In the genomic region with DNA sequence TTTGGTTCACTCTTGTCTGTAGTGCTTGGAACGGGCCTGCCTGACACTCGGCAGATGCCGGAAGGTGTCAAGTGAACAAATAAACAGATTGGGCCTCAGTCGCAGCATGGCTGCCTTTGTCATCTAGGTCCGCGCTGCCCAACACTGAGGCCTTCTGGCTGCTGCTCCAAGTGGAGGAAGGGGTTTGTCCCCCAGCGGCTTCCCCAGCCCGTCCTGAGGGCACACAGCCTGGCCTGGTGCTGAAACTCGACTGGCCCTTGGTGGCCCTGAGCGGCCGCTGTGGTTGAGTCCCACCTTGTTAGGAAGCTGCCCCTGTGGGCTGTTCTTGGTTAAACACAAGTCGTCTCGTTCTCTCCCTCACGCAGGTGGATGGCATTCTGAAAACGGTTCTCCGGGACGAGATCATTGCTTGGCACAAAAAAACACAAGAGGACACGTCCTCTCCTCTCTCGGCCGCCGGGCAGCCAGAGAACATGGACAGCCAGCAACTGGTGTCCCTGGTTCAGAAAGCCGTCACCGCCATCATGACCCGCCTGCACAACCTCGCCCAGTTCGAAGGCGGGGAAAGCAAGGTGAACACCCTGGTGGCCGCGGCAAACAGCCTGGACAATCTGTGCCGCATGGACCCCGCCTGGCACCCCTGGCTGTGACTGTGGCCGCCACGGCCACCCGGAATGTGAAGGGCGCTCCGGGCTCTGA, we compare ENCODE assay signal across 15 cellular contexts.
"Had no signal": no experiment of that assay in that cellular context is flagged by ENCODE, and none has a peak within 500 bp of the region (broad histone marks: within the 10 kb centered on the region; RNA-seq: fewer than 3 reads in every experiment).

No MANE protein-coding gene starts in this region.

- H3K27me3 Mint-ChIP-seq: activated CD4-positive, alpha-beta T cell treated with anti-CD3 and anti-CD28 coated beads, Interleukin-2, amount 10 ng/mL, durations not matched to agents 7 days and 5 days had no signal

- H3K9me3 ChIP-seq: ovary, transverse colon had no signal

- H3K27ac ChIP-seq: brain microvascular endothelial cell, ovary, SK-N-MC, transverse colon had no signal

- H3K27ac Mint-ChIP-seq: activated CD4-positive, alpha-beta T cell treated with anti-CD3 and anti-CD28 coated beads, Interleukin-2, amount 10 ng/mL, durations not matched to agents 7 days and 5 days; nephron had no signal

- H3K36me3 ChIP-seq: ovary had no signal

- H3K4me3 ChIP-seq: ovary, SK-N-MC, transverse colon had no signal

- DNase-seq: activated CD4-positive, alpha-beta T cell treated with anti-CD3 and anti-CD28 coated beads, Interleukin-2, amount 10 ng/mL, durations not matched to agents 7 days and 5 days; activated T-cell treated with anti-CD3 and anti-CD28 coated beads, Interleukin-2, amount 50 U/mL, for 1 hour; anterior cingulate cortex; brain microvascular endothelial cell; cortex of kidney; effector CD8-positive, alpha-beta T cell; foreskin fibroblast; hypothalamus; kidney glomerular epithelial cell; stimulated activated CD4-positive, alpha-beta T cell treated with anti-CD3 and anti-CD28 coated beads, Interleukin-1b, Interleukin-23, amount 100 ng/mL, for 48 hours; transverse colon had no signal

- H3K4me3 Mint-ChIP-seq: activated CD4-positive, alpha-beta T cell treated with anti-CD3 and anti-CD28 coated beads, Interleukin-2, amount 10 ng/mL, durations not matched to agents 7 days and 5 days; nephron had no signal

- H3K4me1 Mint-ChIP-seq: activated CD4-positive, alpha-beta T cell treated with anti-CD3 and anti-CD28 coated beads, Interleukin-2, amount 10 ng/mL, durations not matched to agents 7 days and 5 days; nephron had no signal

- H3K27me3 ChIP-seq: brain microvascular endothelial cell, ovary, transverse colon had no signal

- H3K4me1 ChIP-seq: transverse colon had no signal

- H3K9me3 Mint-ChIP-seq: activated CD4-positive, alpha-beta T cell treated with anti-CD3 and anti-CD28 coated beads, Interleukin-2, amount 10 ng/mL, durations not matched to agents 7 days and 5 days; activated naive CD4-positive, alpha-beta T cell treated with anti-CD3 and anti-CD28 coated beads, Interleukin-2, amount 50 U/mL, for 72 hours; nephron had no signal
